Comparison of ENCODE assay signal across 25 cellular contexts in the genomic region with DNA sequence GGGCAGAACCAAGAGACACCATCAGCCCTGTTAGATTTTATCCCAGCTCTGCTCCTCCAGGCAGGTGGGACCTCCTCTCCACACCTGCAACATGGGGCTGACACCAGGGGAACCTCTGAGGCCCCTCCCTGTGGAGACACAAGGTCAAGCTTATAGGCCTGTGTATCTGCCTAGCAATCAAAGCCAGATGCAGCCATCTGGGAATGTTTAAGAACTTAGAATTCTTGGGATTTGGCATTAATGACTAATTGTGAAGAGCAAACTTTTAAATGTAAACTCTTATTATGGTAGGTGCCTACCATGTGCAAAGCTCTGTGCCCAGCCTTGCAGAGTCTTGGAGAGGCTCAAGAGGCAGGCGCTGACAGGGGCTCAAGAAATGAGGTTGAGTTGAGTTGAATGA. TPM values are rescaled to one million over a fixed set of nuclear protein-coding genes. Genes with fewer than 3 reads are reported as not detected.
"Had no signal": no experiment of that assay in that cellular context is flagged by ENCODE, and none has a peak within 500 bp of the region (broad histone marks: within the 10 kb centered on the region; RNA-seq: fewer than 3 reads in every experiment).

No MANE protein-coding gene starts in this region.

- DNase-seq: activated CD4-positive, alpha-beta T cell treated with anti-CD3 and anti-CD28 coated beads, Interleukin-2, amount 50 U/mL, for 1 hour; activated CD8-positive, alpha-beta memory T cell treated with anti-CD3 and anti-CD28 coated beads, Interleukin-2, amount 50 U/mL, for 4 hours; activated effector memory CD4-positive, alpha-beta T cell treated with anti-CD3 and anti-CD28 coated beads, Interleukin-2, amount 50 U/mL, for 16 hours; activated T-cell treated with anti-CD3 and anti-CD28 coated beads, Interleukin-2, amount 50 U/mL, for 4 hours; adrenal gland; effector memory CD4-positive, alpha-beta T cell; heart right ventricle; left ventricle myocardium superior; stimulated activated CD4-positive, alpha-beta T cell treated with anti-CD3 and anti-CD28 coated beads, Interleukin-12 subunit alpha, Interleukin-12 subunit beta, amount 100 ng/mL, for 4 hours; stimulated activated CD4-positive, alpha-beta T cell treated with anti-CD3 and anti-CD28 coated beads, Interleukin-1b, Interleukin-23, amount 100 ng/mL, for 48 hours; stimulated activated CD8-positive, alpha-beta memory T cell treated with anti-CD3 and anti-CD28 coated beads, Interleukin-4, amount 100 ng/mL, for 48 hours; stimulated activated naive CD4-positive, alpha-beta T cell treated with Interleukin-2 at 50 U/mL for 16 hours; substantia nigra; tibial artery had no signal

- H3K4me3 ChIP-seq: adrenal gland, heart right ventricle, right atrium auricular region, tibial artery had no signal

- H3K36me3 Mint-ChIP-seq: activated naive CD4-positive, alpha-beta T cell treated with anti-CD3 and anti-CD28 coated beads, Interleukin-2, amount 50 U/mL, for 24 hours had no signal

- H3K27me3 ChIP-seq: adrenal gland, heart right ventricle, right atrium auricular region, tibial artery had no signal

- H3K27me3 Mint-ChIP-seq: activated naive CD4-positive, alpha-beta T cell treated with anti-CD3 and anti-CD28 coated beads, Interleukin-2, amount 50 U/mL, for 24 hours had no signal

- H3K27ac Mint-ChIP-seq: activated naive CD4-positive, alpha-beta T cell treated with anti-CD3 and anti-CD28 coated beads, Interleukin-2, amount 50 U/mL, for 24 hours; dendritic cell treated with granulocyte-macrophage colony-stimulating factor and Interleukin-4, amounts not matched to agents 40 ng/mL and 50 ng/mL, for 4 days; T-helper 1 cell treated with Interleukin-12 subunit alpha and Interleukin-12 subunit beta and Interleukin-4 antibody, amounts not matched to agents 30 μg/mL and 1 μg/mL, for 36 hours had no signal

- H3K4me1 Mint-ChIP-seq: activated naive CD4-positive, alpha-beta T cell treated with anti-CD3 and anti-CD28 coated beads, Interleukin-2, amount 50 U/mL, for 24 hours had no signal

- H3K9me3 ChIP-seq: adrenal gland, heart right ventricle, right atrium auricular region, tibial artery had no signal

- H3K4me1 ChIP-seq: adrenal gland, right atrium auricular region, tibial artery had no signal

- H3K4me3 Mint-ChIP-seq: activated naive CD4-positive, alpha-beta T cell treated with anti-CD3 and anti-CD28 coated beads, Interleukin-2, amount 50 U/mL, for 24 hours; activated T-cell treated with anti-CD3 and anti-CD28 coated beads, Interleukin-2, amount 50 U/mL, for 4 hours; dendritic cell treated with granulocyte-macrophage colony-stimulating factor and Interleukin-4, amounts not matched to agents 40 ng/mL and 50 ng/mL, for 4 days; neural crest cell; T-helper 1 cell treated with Interleukin-12 subunit alpha and Interleukin-12 subunit beta and Interleukin-4 antibody, amounts not matched to agents 30 μg/mL and 1 μg/mL, for 36 hours had no signal

- H3K36me3 ChIP-seq: adrenal gland, heart right ventricle, right atrium auricular region, tibial artery had no signal

- ATAC-seq: activated T-cell treated with anti-CD3 and anti-CD28 coated beads, Interleukin-2, amount 50 U/mL, for 4 hours; heart right ventricle; left ventricle myocardium superior had no signal

- H3K9me3 Mint-ChIP-seq: activated naive CD4-positive, alpha-beta T cell treated with anti-CD3 and anti-CD28 coated beads, Interleukin-2, amount 50 U/mL, for 24 hours; activated T-cell treated with anti-CD3 and anti-CD28 coated beads, Interleukin-2, amount 50 U/mL, for 4 hours; dendritic cell treated with granulocyte-macrophage colony-stimulating factor and Interleukin-4, amounts not matched to agents 40 ng/mL and 50 ng/mL, for 4 days; neural crest cell; T-helper 1 cell treated with Interleukin-12 subunit alpha and Interleukin-12 subunit beta and Interleukin-4 antibody, amounts not matched to agents 30 μg/mL and 1 μg/mL, for 36 hours had no signal

- H3K27ac ChIP-seq: adrenal gland, heart right ventricle, right atrium auricular region, tibial artery had no signal

RNA-seq across cellular contexts. Expression of a gene that starts 52.1 kb away (rescaled TPM):
- total RNA-seq: activated T-cell treated with anti-CD3 and anti-CD28 coated beads, Interleukin-2, amount 50 U/mL, for 4 hours; adrenal gland; cerebellum; heart right ventricle; kidney epithelial cell; left ventricle myocardium superior; myocyte; neural crest cell; omental fat pad; posterior vena cava; right atrium auricular region; urinary bladder had no signal
- polyA plus RNA-seq: heart right ventricle, urinary bladder had no signal
